ENCODE assay signal across 8 cellular contexts in genomic region chr10:12214763-12215218, GRCh38. TPM values are rescaled to one million over a fixed set of nuclear protein-coding genes. Genes with fewer than 3 reads are reported as not detected.
DNase-seq lines count a peak whose midpoint lies in the region; ATAC-seq, FAIRE-seq and TF ChIP-seq lines count a peak whose summit lies in the region.

No MANE protein-coding gene starts in this region.

- H3K4me1 ChIP-seq in OCI-LY7 (ENCODE audit: insufficient read depth, low read length, poor library complexity, severe bottlenecking) (peaks cover 23% of the 10 kb centered on the region), kidney (ENCODE audit: control insufficient read depth in 1 of 2, insufficient read depth in 1 of 2, low read depth in 1 of 2, low read length in 2 of 2) (peaks cover 0 to 2% of the 10 kb centered on the region in 2 donors)

- DNase-seq in CD14-positive monocyte (ENCODE audit: low spot score) (no peak), GM13977 (ENCODE audit: low spot score) (no peak), OCI-LY7 (ENCODE audit: low spot score) (peak; percentile 76), astrocyte of the cerebellum (ENCODE audit: low read depth) (peak; percentile 48), kidney (no peak), occipital lobe (lab: John Stamatoyannopoulos, UW) (no peak)
- DNase-seq in stimulated activated effector memory CD8-positive, alpha-beta T cell treated with anti-CD3 and anti-CD28 coated beads, Interleukin-12 subunit alpha, Interleukin-12 subunit beta, amount 100 ng/mL, for 72 hours (ENCODE audit: low spot score in 2 of 2) = peak in 1 of 2 donors; percentile 26

- peak; percentile 21 for FAIRE-seq in kidney (lab: Jason Lieb, UNC)

- BruUV-seq in OCI-LY7 (replicated peaks; lab: Mats Ljungman, UMichigan) = no TSS peak

- CTCF ChIA-PET in OCI-LY7 (lab: Charles Lee; ENCODE audit: unreplicated experiment) = interaction anchor here (1.2 kb wide), 1 partner anchor 19 kb away, joined by 3 read pairs; the partner anchor contains the start of genes CDC123 and NUDT5

- no peaks in the 10 kb centered on the region for H3K9me2 ChIP-seq in OCI-LY7 (ENCODE audit: insufficient read depth, low read length)

- H3K9me3 ChIP-seq in OCI-LY7 (ENCODE audit: low read length) (no peaks in the 10 kb centered on the region), kidney (ENCODE audit: control insufficient read depth in 1 of 2, low read length in 2 of 2) (no peaks in the 10 kb centered on the region)

- H3K36me3 Mint-ChIP-seq in CD14-positive monocyte = peaks cover 52 to 70% of the 10 kb centered on the region in 2 donors
- H3K36me3 Mint-ChIP-seq in stimulated activated effector memory CD8-positive, alpha-beta T cell treated with anti-CD3 and anti-CD28 coated beads, Interleukin-12 subunit alpha, Interleukin-12 subunit beta, amount 100 ng/mL, for 72 hours = peaks cover 99% of the 10 kb centered on the region

- POLR2A ChIA-PET in OCI-LY7 (lab: Charles Lee) = interaction anchor here (0.9 to 2.2 kb wide), 3 partner anchors 12 to 19 kb away, joined by 3 to 10 read pairs (median 3); partner anchors contain the start of genes CDC123 and NUDT5

- H3K27ac ChIP-seq in OCI-LY7 (ENCODE audit: low read depth, low read length, poor library complexity, severe bottlenecking) (peak overlapping the region; percentile 7), kidney (ENCODE audit: low read depth in 2 of 2, low read length in 2 of 2) (no peak overlapping the region)

- H3K79me2 ChIP-seq in OCI-LY7 (ENCODE audit: insufficient read depth, low read depth, low read length) = peaks cover 33% of the 10 kb centered on the region

- peak; percentile 86 for TF ChIP-seq CTCF in CD14-positive monocyte (IDR thresholded peaks at IDR 0.05)
- peak; percentile 62 for TF ChIP-seq CTCF in GM13977 (IDR thresholded peaks at IDR 0.05; ENCODE audit: extremely low read depth, insufficient read depth, missing control alignments)
- peak; percentile 100 for TF ChIP-seq CTCF in OCI-LY7 (conservative IDR thresholded peaks at IDR 0.05; ENCODE audit: low read length)
- TF ChIP-seq CTCF in astrocyte of the cerebellum (IDR thresholded peaks at IDR 0.05; ENCODE audit: low read depth, low read length, missing control alignments) = peak; percentile 55
- peak; percentile 35 for TF ChIP-seq CTCF in kidney (IDR thresholded peaks at IDR 0.05; ENCODE audit: borderline replicate concordance, extremely low read depth, insufficient read depth)

- no peaks in the 10 kb centered on the region for H3K9me3 Mint-ChIP-seq in CD14-positive monocyte
- no peaks in the 10 kb centered on the region for H3K9me3 Mint-ChIP-seq in stimulated activated effector memory CD8-positive, alpha-beta T cell treated with anti-CD3 and anti-CD28 coated beads, Interleukin-12 subunit alpha, Interleukin-12 subunit beta, amount 100 ng/mL, for 72 hours

- H3K9ac ChIP-seq in kidney (ENCODE audit: low read length in 2 of 2) = no peak overlapping the region

- H3K4me1 Mint-ChIP-seq in CD14-positive monocyte = peaks cover 22% of the 10 kb centered on the region
- peaks cover 10% of the 10 kb centered on the region for H3K4me1 Mint-ChIP-seq in stimulated activated effector memory CD8-positive, alpha-beta T cell treated with anti-CD3 and anti-CD28 coated beads, Interleukin-12 subunit alpha, Interleukin-12 subunit beta, amount 100 ng/mL, for 72 hours

- intact Hi-C loops in CD14-positive monocyte (cut with micrococcal nuclease) = no loop called here
- intact Hi-C loops in OCI-LY7 (cut with micrococcal nuclease; ENCODE audit: unreplicated experiment) = no loop called here
- intact Hi-C loops in kidney (cut with DNase I) = no loop called here

- H3K4me3 ChIP-seq in OCI-LY7 (ENCODE audit: low read depth, low read length, poor library complexity, severe bottlenecking) (no peak overlapping the region), astrocyte of the cerebellum (ENCODE audit: low read depth, low read length) (no peak overlapping the region), kidney (ENCODE audit: low read length in 2 of 2) (peak overlapping the region in 1 of 2 donors; percentile 7)

- H3K27ac Mint-ChIP-seq in CD14-positive monocyte = peak overlapping the region; percentile 2 to 92 (median 78)
- peak overlapping the region; percentile 79 for H3K27ac Mint-ChIP-seq in stimulated activated effector memory CD8-positive, alpha-beta T cell treated with anti-CD3 and anti-CD28 coated beads, Interleukin-12 subunit alpha, Interleukin-12 subunit beta, amount 100 ng/mL, for 72 hours

- no peak overlapping the region; the same call in 1 of the 2 replicates for H2AFZ ChIP-seq in OCI-LY7 (ENCODE audit: low read length)

- ATAC-seq in stimulated activated effector memory CD8-positive, alpha-beta T cell treated with anti-CD3 and anti-CD28 coated beads, Interleukin-12 subunit alpha, Interleukin-12 subunit beta, amount 100 ng/mL, for 72 hours = no peak
- ATAC-seq in HG02938 (IDR thresholded peaks at IDR 0.05; ENCODE audit: unreplicated experiment) = no peak

- no peaks in the 10 kb centered on the region for H3K27me3 Mint-ChIP-seq in CD14-positive monocyte (ENCODE audit: low read depth in 3 of 3)

- peak overlapping the region; percentile 64 to 89 for H3K4me3 Mint-ChIP-seq in CD14-positive monocyte
- H3K4me3 Mint-ChIP-seq in stimulated activated effector memory CD8-positive, alpha-beta T cell treated with anti-CD3 and anti-CD28 coated beads, Interleukin-12 subunit alpha, Interleukin-12 subunit beta, amount 100 ng/mL, for 72 hours = no peak overlapping the region

- peaks cover 17% of the 10 kb centered on the region; the same call in 1 of the 2 replicates for H4K20me1 ChIP-seq in OCI-LY7 (ENCODE audit: insufficient read depth, low read length)

- in situ Hi-C loops in GM13977 (cut with MboI; ENCODE audit: low pct_unique_long_range_greater_than_20kb, low sequenced_read_pairs, unreplicated experiment) = no loop called here
- in situ Hi-C loops in astrocyte of the cerebellum (cut with HindIII; ENCODE audit: low sequenced_read_pairs) = loop anchor here (5.0 to 25.0 kb wide), 3 partner anchors 438 to 848 kb away; no protein-coding TSS in a partner anchor

- H3K36me3 ChIP-seq in OCI-LY7 (ENCODE audit: insufficient read depth, low read length) = peaks cover 97% of the 10 kb centered on the region
- H3K36me3 ChIP-seq in kidney (ENCODE audit: control insufficient read depth in 1 of 2, insufficient read depth in 2 of 2, low read length in 2 of 2) = peaks cover 11 to 18% of the 10 kb centered on the region in 2 donors

- H3K4me2 ChIP-seq in OCI-LY7 (ENCODE audit: low read length) = peak overlapping the region; percentile 42

RNA-seq across cellular contexts. Expression of gene CDC123, which starts 18.8 kb away (rescaled TPM):
- polyA plus RNA-seq in CD14-positive monocyte (10 to 100 TPM; 76.0 to 78.7 TPM), kidney (ENCODE audit: insufficient read depth, low read depth, low replicate concordance) (50.2 TPM)
- total RNA-seq in OCI-LY7 (2014; rRNA removed; shearing (Covaris generic)) = 138 and 168 TPM in 2 replicates
- total RNA-seq in OCI-LY7 (2022) (128 and 135 TPM in 2 replicates), kidney (47.7 TPM), occipital lobe (105 TPM)

RNA-seq across cellular contexts. Expression of gene NUDT5, which starts 19.1 kb away (rescaled TPM):
- polyA plus RNA-seq in CD14-positive monocyte = 10 to 100 TPM; 43.7 to 51.1 TPM
- total RNA-seq in OCI-LY7 (2014; rRNA removed; shearing (Covaris generic)) = 55.7 and 70.2 TPM in 2 replicates
- 92.1 and 105 TPM in 2 replicates for total RNA-seq in OCI-LY7 (2022)
- 48.3 TPM for total RNA-seq in kidney
- 78.2 TPM for polyA plus RNA-seq in kidney (ENCODE audit: insufficient read depth, low read depth, low replicate concordance)
- 22.0 TPM for total RNA-seq in occipital lobe

Comparison
In these comparisons a context has a peak if more than half of its experiments do, and no peak if none do; other contexts are left out.
1. DNase-seq: peak in OCI-LY7 (single experiment) and astrocyte of the cerebellum (single experiment); none in CD14-positive monocyte (single experiment), GM13977 (single experiment), kidney (single experiment) and occipital lobe (single experiment).
2. CTCF ChIP-seq: peak in every context shown above with its lines; median percentile 100 in OCI-LY7; 86 in CD14-positive monocyte; 62 in GM13977; 55 in astrocyte of the cerebellum; 35 in kidney.